Comparison of ENCODE assay signal across 8 cellular contexts in the genomic region with DNA sequence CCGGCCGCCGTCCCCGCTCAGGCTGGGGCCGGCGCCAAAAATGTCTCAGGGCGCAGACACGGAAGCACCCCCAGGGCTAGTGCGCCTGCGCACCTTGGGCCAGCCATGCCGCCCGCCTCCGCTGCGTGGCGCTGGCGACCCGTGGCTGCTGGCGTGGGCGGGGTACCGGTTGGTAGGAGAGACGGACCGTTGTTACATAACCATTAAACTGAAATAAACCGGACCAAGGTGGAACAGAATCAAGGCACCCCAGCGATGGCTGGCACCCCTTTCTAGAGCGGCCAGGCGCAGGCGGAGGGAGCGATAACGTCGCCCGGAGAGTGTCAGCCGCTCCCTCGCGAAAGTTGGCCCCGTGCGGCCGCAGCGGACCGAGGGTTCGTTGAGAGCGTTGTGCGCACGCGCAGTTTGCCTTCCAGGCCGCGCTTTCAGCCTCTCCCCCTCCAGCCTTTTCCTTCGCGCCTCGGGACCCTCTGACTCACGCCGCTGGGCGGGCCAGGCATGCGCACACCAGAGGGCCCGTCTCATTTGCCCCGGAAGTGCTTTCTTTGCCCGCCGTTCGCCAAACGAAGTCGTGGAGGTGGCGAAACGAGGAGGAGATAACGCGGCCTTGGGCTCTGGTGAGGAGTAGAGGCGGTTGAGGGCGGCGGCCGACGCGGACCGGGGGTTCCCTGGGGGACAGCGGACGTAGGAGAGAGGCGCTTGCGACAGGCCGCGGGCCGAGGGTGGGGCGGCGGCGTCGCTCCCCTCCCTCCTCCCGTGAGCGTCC.
DNase-seq lines count a peak whose midpoint lies in the region; ATAC-seq and FAIRE-seq lines count a peak whose summit lies in the region.

A gene with protein sequence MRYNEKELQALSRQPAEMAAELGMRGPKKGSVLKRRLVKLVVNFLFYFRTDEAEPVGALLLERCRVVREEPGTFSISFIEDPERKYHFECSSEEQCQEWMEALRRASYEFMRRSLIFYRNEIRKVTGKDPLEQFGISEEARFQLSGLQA (minus strand): TSS at position 45 of the 766 bp plus-strand sequence. CDS start 81 bp downstream, outside the sequence.
A gene with protein sequence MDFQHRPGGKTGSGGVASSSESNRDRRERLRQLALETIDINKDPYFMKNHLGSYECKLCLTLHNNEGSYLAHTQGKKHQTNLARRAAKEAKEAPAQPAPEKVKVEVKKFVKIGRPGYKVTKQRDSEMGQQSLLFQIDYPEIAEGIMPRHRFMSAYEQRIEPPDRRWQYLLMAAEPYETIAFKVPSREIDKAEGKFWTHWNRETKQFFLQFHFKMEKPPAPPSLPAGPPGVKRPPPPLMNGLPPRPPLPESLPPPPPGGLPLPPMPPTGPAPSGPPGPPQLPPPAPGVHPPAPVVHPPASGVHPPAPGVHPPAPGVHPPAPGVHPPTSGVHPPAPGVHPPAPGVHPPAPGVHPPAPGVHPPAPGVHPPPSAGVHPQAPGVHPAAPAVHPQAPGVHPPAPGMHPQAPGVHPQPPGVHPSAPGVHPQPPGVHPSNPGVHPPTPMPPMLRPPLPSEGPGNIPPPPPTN (plus strand): TSS at position 540 of the 766 bp plus-strand sequence. CDS start 6,595 bp downstream, outside the sequence.

- ATAC-seq in GM19035 (IDR thresholded peaks at IDR 0.05; ENCODE audit: unreplicated experiment) (peak; percentile 70), HG03354 (IDR thresholded peaks at IDR 0.05; ENCODE audit: poor library complexity, severe bottlenecking, unreplicated experiment) (peak; percentile 76)
- peak; percentile 75 to 79 for ATAC-seq in activated CD4-positive, CD25-positive, alpha-beta regulatory T cell treated with anti-CD3 and anti-CD28 coated beads, Interleukin-2, amount 50 U/mL, for 24 hours

- peak; percentile 75 for FAIRE-seq in islet of Langerhans (lab: Jason Lieb, UNC)

- DNase-seq in Ammon's horn (ENCODE audit: low spot score) (peak; percentile 97), NCI-H446 treated with DMSO at 0.1 percent for 48 hours (lab: John Stamatoyannopoulos, UW) (peak; percentile 96), cerebellar cortex (ENCODE audit: low spot score) (peak; percentile 96)
- peak; percentile 97 for DNase-seq in stimulated activated CD4-positive, alpha-beta T cell treated with anti-CD3 and anti-CD28 coated beads, Interleukin-12 subunit alpha, Interleukin-12 subunit beta, amount 100 ng/mL, for 4 hours

Comparison
In these comparisons a context has a peak if more than half of its experiments do, and no peak if none do; other contexts are left out.
1. Peak in every context shown above with its lines: DNase-seq and ATAC-seq.